In genomic region chr5:149466457-149466972, GRCh38 we compare ENCODE assay signal across 11 cellular contexts.
DNase-seq lines count a peak whose midpoint lies in the region; TF ChIP-seq lines count a peak whose summit lies in the region.
"Had no signal": no experiment of that assay in that cellular context is flagged by ENCODE, and none has a peak within 500 bp of the region (broad histone marks: within the 10 kb centered on the region; RNA-seq: fewer than 3 reads in every experiment).

No MANE protein-coding gene starts in this region.

- no peak overlapping the region for H3K4me2 ChIP-seq in neural progenitor cell

- H3K27ac Mint-ChIP-seq in neural progenitor cell = peak overlapping the region; percentile 8

- no peak overlapping the region for H3K9ac ChIP-seq in neural progenitor cell

- no peaks in the 10 kb centered on the region for H3F3A ChIP-seq in neural progenitor cell (ENCODE audit: low read depth)

- no peak for TF ChIP-seq CTCF in brain microvascular endothelial cell (IDR thresholded peaks at IDR 0.05; ENCODE audit: low read depth, low read length, missing control alignments)
- TF ChIP-seq CTCF in neural progenitor cell (IDR thresholded peaks at IDR 0.05) = no peak

- H3K79me2 ChIP-seq in neural progenitor cell (ENCODE audit: low read depth) = no peaks in the 10 kb centered on the region

- H3K27me3 ChIP-seq in brain microvascular endothelial cell (replicated peaks) (no peaks in the 10 kb centered on the region), neural progenitor cell (no peaks in the 10 kb centered on the region)

- H3K4me3 ChIP-seq in brain microvascular endothelial cell (ENCODE audit: low read depth, low read length) (no peak overlapping the region), neural progenitor cell (no peak overlapping the region)
- H3K4me3 ChIP-seq: lower lobe of right lung had no signal

- H3K9me3 Mint-ChIP-seq in neural progenitor cell = no peaks in the 10 kb centered on the region
- H3K9me3 Mint-ChIP-seq: central memory CD8-positive, alpha-beta T cell had no signal

- no peaks in the 10 kb centered on the region for H3K9me3 ChIP-seq in neural progenitor cell (ENCODE audit: low read depth)
- H3K9me3 ChIP-seq: lower lobe of right lung had no signal

- no peaks in the 10 kb centered on the region for H3K36me3 Mint-ChIP-seq in neural progenitor cell

- H3K36me3 ChIP-seq in brain microvascular endothelial cell (replicated peaks) = no peaks in the 10 kb centered on the region
- H3K36me3 ChIP-seq in neural progenitor cell = no peaks in the 10 kb centered on the region
- H3K36me3 ChIP-seq: lower lobe of right lung had no signal

- no peaks in the 10 kb centered on the region for H4K20me1 ChIP-seq in neural progenitor cell (ENCODE audit: low read depth)

- H3K27me3 Mint-ChIP-seq in neural progenitor cell (ENCODE audit: insufficient read depth, low read depth) = peaks cover 9% of the 10 kb centered on the region

- no peak overlapping the region for H3K4me3 Mint-ChIP-seq in neural progenitor cell
- H3K4me3 Mint-ChIP-seq: central memory CD8-positive, alpha-beta T cell had no signal

- in situ Hi-C loops in Caki2 (cut with HindIII; ENCODE audit: low pct_unique_long_range_greater_than_20kb, low sequenced_read_pairs) (no loop called here), brain microvascular endothelial cell (cut with HindIII; ENCODE audit: low pct_ligation_motif_present, low sequenced_read_pairs) (no loop called here)

- H3K4me1 Mint-ChIP-seq in neural progenitor cell = peaks cover 20% of the 10 kb centered on the region
- H3K4me1 Mint-ChIP-seq: central memory CD8-positive, alpha-beta T cell had no signal

- no peak overlapping the region for H2AFZ ChIP-seq in neural progenitor cell (replicated peaks)

- DNase-seq in Caki2 (ENCODE audit: low read depth) (peak; percentile 38), KG1 (lab: John Stamatoyannopoulos, UW) (peak; percentile 10), brain microvascular endothelial cell (peak; percentile 90), neural progenitor cell (ENCODE audit: low spot score) (no peak), DMS153 (lab: John Stamatoyannopoulos, UW) (no peak), SKM-1 (lab: John Stamatoyannopoulos, UW; ENCODE audit: unreplicated experiment) (no peak), COR-L47 (lab: John Stamatoyannopoulos, UW) (no peak), T-helper 1 cell (no peak)
- DNase-seq: lower lobe of right lung, NCI-H2029 treated with DMSO at 0.1 percent for 48 hours had no signal

- H3K4me1 ChIP-seq in neural progenitor cell = no peaks in the 10 kb centered on the region

- H3K27ac ChIP-seq in brain microvascular endothelial cell = peak overlapping the region; percentile 24
- H3K27ac ChIP-seq in neural progenitor cell = no peak overlapping the region
- H3K27ac ChIP-seq: lower lobe of right lung had no signal

Comparison
In these comparisons a context has a peak if more than half of its experiments do, and no peak if none do; other contexts are left out.
1. DNase-seq: peak in Caki2 (single experiment), KG1 (single experiment) and brain microvascular endothelial cell (single experiment); none in neural progenitor cell (single experiment), DMS153 (single experiment), SKM-1 (single experiment), COR-L47 (single experiment) and T-helper 1 cell (0 of 5).